ENCODE assay signal across 31 cellular contexts in the genomic region with DNA sequence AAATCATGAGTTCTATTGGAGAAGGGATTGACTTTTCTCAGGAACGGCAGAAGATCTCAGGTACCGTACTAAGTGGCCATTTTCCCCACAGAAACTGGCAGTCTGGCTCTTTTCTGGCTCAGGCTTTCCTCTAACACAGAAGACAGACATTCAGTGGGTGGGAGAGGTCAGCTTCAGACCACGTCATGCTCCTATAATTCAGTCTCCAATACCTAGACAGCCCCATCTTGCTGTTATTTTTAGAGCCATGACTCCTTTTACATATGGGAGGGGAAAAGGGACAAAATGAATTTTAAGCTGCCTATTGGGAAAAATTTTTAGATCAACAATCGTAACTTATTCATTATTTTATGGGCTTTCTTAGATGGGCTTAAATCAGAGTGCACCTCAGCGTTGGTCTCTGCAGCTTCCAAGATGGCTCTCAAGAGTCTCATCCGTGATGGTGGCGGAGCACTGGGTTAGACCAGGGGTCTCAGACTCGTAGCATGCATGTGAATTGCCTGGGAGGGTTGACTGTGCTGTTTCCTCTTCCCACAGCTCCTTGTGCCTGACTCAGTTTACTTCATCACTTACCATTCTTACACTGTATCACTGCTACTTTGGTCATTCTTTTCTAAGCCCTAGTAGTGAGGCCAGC.
A peak's percentile ranks its signal among the peaks of the same experiment; 100 is the strongest.
DNase-seq lines count a peak whose midpoint lies in the region; ATAC-seq and TF ChIP-seq lines count a peak whose summit lies in the region.
"Had no signal": no experiment of that assay in that cellular context is flagged by ENCODE, and none has a peak within 500 bp of the region (broad histone marks: within the 10 kb centered on the region; RNA-seq: fewer than 3 reads in every experiment).

No MANE protein-coding gene starts in this region.

- peaks cover 0 to 92% of the 10 kb centered on the region in 2 donors for H3K4me1 ChIP-seq in right atrium auricular region
- peaks cover 29% of the 10 kb centered on the region for H3K4me1 ChIP-seq in right cardiac atrium (ENCODE audit: control insufficient read depth, insufficient read depth, low read length)
- peaks cover 48% of the 10 kb centered on the region for H3K4me1 ChIP-seq in smooth muscle cell (ENCODE audit: low read depth)
- H3K4me1 ChIP-seq: BE2C, colonic mucosa, prostate gland had no signal

- H3K9ac ChIP-seq in smooth muscle cell (ENCODE audit: low read depth) = peak overlapping the region; percentile 85

- no peak overlapping the region for H2AFZ ChIP-seq in smooth muscle cell (ENCODE audit: low read depth)
- H2AFZ ChIP-seq: GM23338 had no signal

- ATAC-seq in right cardiac atrium = no peak
- ATAC-seq: activated CD4-positive, alpha-beta T cell treated with anti-CD3 and anti-CD28 coated beads for 36 hours; activated CD8-positive, alpha-beta T cell treated with anti-CD3 and anti-CD28 coated beads for 36 hours; effector memory CD8-positive, alpha-beta T cell; GM23338; stimulated activated effector memory CD8-positive, alpha-beta T cell treated with anti-CD3 and anti-CD28 coated beads, Interleukin-12 subunit alpha, Interleukin-12 subunit beta, amount 100 ng/mL, for 72 hours had no signal

- H3F3A ChIP-seq in smooth muscle cell (ENCODE audit: low read depth) = peaks cover 65% of the 10 kb centered on the region

- no peak for TF ChIP-seq POLR2A in erythroblast (IDR thresholded peaks at IDR 0.05; ENCODE audit: low read length)

- peaks cover 27% of the 10 kb centered on the region for H3K4me1 Mint-ChIP-seq in glutamatergic neuron (ENCODE audit: low read depth, unreplicated experiment)
- no peaks in the 10 kb centered on the region for H3K4me1 Mint-ChIP-seq in Calu3 (ENCODE audit: low read depth, unreplicated experiment)
- H3K4me1 Mint-ChIP-seq: stimulated activated effector memory CD8-positive, alpha-beta T cell treated with anti-CD3 and anti-CD28 coated beads, Interleukin-12 subunit alpha, Interleukin-12 subunit beta, amount 100 ng/mL, for 72 hours had no signal

- CTCF ChIA-PET in Calu3 (lab: Charles Lee) = interaction anchor here (1.4 kb wide), 1 partner anchor 10 kb away, joined by 3 read pairs; no protein-coding TSS in a partner anchor

- no peaks in the 10 kb centered on the region for H3K9me3 ChIP-seq in right atrium auricular region
- H3K9me3 ChIP-seq in right cardiac atrium (ENCODE audit: control insufficient read depth, low read length) = no peaks in the 10 kb centered on the region
- H3K9me3 ChIP-seq in smooth muscle cell (replicated peaks; ENCODE audit: low read depth) = no peaks in the 10 kb centered on the region
- H3K9me3 ChIP-seq: BE2C, colonic mucosa, prostate gland had no signal

- H3K9me3 Mint-ChIP-seq in glutamatergic neuron (ENCODE audit: unreplicated experiment) = peaks cover 17% of the 10 kb centered on the region
- no peaks in the 10 kb centered on the region for H3K9me3 Mint-ChIP-seq in Calu3 (ENCODE audit: low read depth, unreplicated experiment)
- H3K9me3 Mint-ChIP-seq: activated CD8-positive, alpha-beta T cell treated with anti-CD3 and anti-CD28 coated beads for 36 hours; activated T-helper 1 cell treated with anti-CD3 and anti-CD28 coated beads, Interleukin-12 subunit alpha, Interleukin-12 subunit beta, Interleukin-2, Interleukin-4 antibody, amounts not matched to agents 30 ng/mL and 10 ng/mL and 1 ng/mL, durations not matched to agents 14 hours and 24 hours and 36 hours; CD8-positive, alpha-beta memory T cell; effector memory CD8-positive, alpha-beta T cell; GM23338; memory B cell; stimulated activated effector memory CD8-positive, alpha-beta T cell treated with anti-CD3 and anti-CD28 coated beads, Interleukin-12 subunit alpha, Interleukin-12 subunit beta, amount 100 ng/mL, for 72 hours had no signal

- no peaks in the 10 kb centered on the region for H4K20me1 ChIP-seq in smooth muscle cell (ENCODE audit: low read depth)

- no peak for DNase-seq in right atrium auricular region (ENCODE audit: low spot score)
- no peak for DNase-seq in right cardiac atrium
- no peak for DNase-seq in glutamatergic neuron
- DNase-seq in smooth muscle cell (lab: John Stamatoyannopoulos, UW; ENCODE audit: unreplicated experiment) = no peak
- DNase-seq in Calu3 = no peak
- no peak for DNase-seq in erythroblast (lab: John Stamatoyannopoulos, UW)
- no peak for DNase-seq in caudate nucleus (lab: John Stamatoyannopoulos, UW)
- no peak for DNase-seq in T-helper 2 cell
- DNase-seq: activated CD4-positive, alpha-beta T cell treated with anti-CD3 and anti-CD28 coated beads for 36 hours; activated CD8-positive, alpha-beta memory T cell treated with anti-CD3 and anti-CD28 coated beads, Interleukin-2, amount 50 U/mL, for 48 hours; activated CD8-positive, alpha-beta T cell treated with anti-CD3 and anti-CD28 coated beads for 36 hours; activated naive CD4-positive, alpha-beta T cell treated with anti-CD3 and anti-CD28 coated beads, Interleukin-2, amount 50 U/mL, for 16 hours; amniotic stem cell; BE2C; CD8-positive, alpha-beta memory T cell; colonic mucosa; DMS 273 treated with DMSO at 0.1 percent for 48 hours; effector memory CD8-positive, alpha-beta T cell; EL; foreskin fibroblast; kidney glomerular epithelial cell; MV-4-11; NCI-H146; NCI-H446 treated with DMSO at 0.1 percent for 48 hours; NCI-H774; SIG-M5 had no signal

- no TSS peak for BruUV-seq in Calu3 (replicated peaks; lab: Mats Ljungman, UMichigan)

- 95% methylated on average over 8 of the region's 8 CpGs for WGBS in right cardiac atrium
- WGBS in smooth muscle cell (ENCODE audit: low lambda C conversion rate) = 80% methylated on average over 8 of the region's 8 CpGs

- peak overlapping the region; percentile 69 to 85 for H3K27ac ChIP-seq in right atrium auricular region
- H3K27ac ChIP-seq in right cardiac atrium (ENCODE audit: low read length) = no peak overlapping the region
- H3K27ac ChIP-seq in smooth muscle cell (ENCODE audit: low read depth) = peak overlapping the region; percentile 98
- no peak overlapping the region for H3K27ac ChIP-seq in caudate nucleus (ENCODE audit: low read depth, low read length)
- H3K27ac ChIP-seq: colonic mucosa had no signal

- H3K36me3 Mint-ChIP-seq in glutamatergic neuron (ENCODE audit: unreplicated experiment) (no peaks in the 10 kb centered on the region), Calu3 (ENCODE audit: insufficient read depth, unreplicated experiment) (peaks cover 6% of the 10 kb centered on the region)

- H3K27me3 ChIP-seq in right atrium auricular region (no peaks in the 10 kb centered on the region), right cardiac atrium (ENCODE audit: control insufficient read depth, insufficient read depth) (no peaks in the 10 kb centered on the region), smooth muscle cell (ENCODE audit: low read depth) (no peaks in the 10 kb centered on the region)
- H3K27me3 ChIP-seq: BE2C, colonic mucosa had no signal

- TF ChIP-seq CTCF in right atrium auricular region (IDR thresholded peaks at IDR 0.05) = no peak
- TF ChIP-seq CTCF in glutamatergic neuron (IDR thresholded peaks at IDR 0.05; ENCODE audit: partially characterized antibody, unreplicated experiment) = no peak
- no peak for TF ChIP-seq CTCF in smooth muscle cell (IDR thresholded peaks at IDR 0.05; ENCODE audit: borderline replicate concordance, insufficient read depth, poor library complexity, severe bottlenecking)
- TF ChIP-seq CTCF in Calu3 (IDR thresholded peaks at IDR 0.05; ENCODE audit: unreplicated experiment) = no peak

- H3K79me2 ChIP-seq in smooth muscle cell (ENCODE audit: low read depth) = peaks cover 23% of the 10 kb centered on the region

- H3K27me3 Mint-ChIP-seq in glutamatergic neuron (ENCODE audit: unreplicated experiment) (peaks cover 8% of the 10 kb centered on the region), Calu3 (ENCODE audit: unreplicated experiment) (no peaks in the 10 kb centered on the region)
- H3K27me3 Mint-ChIP-seq: activated CD4-positive, alpha-beta T cell treated with anti-CD3 and anti-CD28 coated beads for 36 hours; activated CD8-positive, alpha-beta T cell treated with anti-CD3 and anti-CD28 coated beads for 36 hours; effector memory CD8-positive, alpha-beta T cell; memory B cell had no signal

- intact Hi-C loops in right cardiac atrium (cut with DNase I) = no loop called here
- intact Hi-C loops in Calu3 (cut with micrococcal nuclease; ENCODE audit: unreplicated experiment) = no loop called here

- H3K36me3 ChIP-seq in right atrium auricular region = peaks cover 27% of the 10 kb centered on the region
- H3K36me3 ChIP-seq in smooth muscle cell (ENCODE audit: low read depth) = no peaks in the 10 kb centered on the region
- H3K36me3 ChIP-seq: BE2C, colonic mucosa, prostate gland had no signal

- H3K4me2 ChIP-seq in smooth muscle cell = peak overlapping the region; percentile 46
- H3K4me2 ChIP-seq: GM23338 had no signal

- H3K4me3 ChIP-seq in right atrium auricular region (no peak overlapping the region), right cardiac atrium (ENCODE audit: low read length) (no peak overlapping the region), smooth muscle cell (no peak overlapping the region)
- H3K4me3 ChIP-seq: colonic mucosa, GM23338, prostate gland had no signal

- H3K27ac Mint-ChIP-seq in glutamatergic neuron (ENCODE audit: unreplicated experiment) = peak overlapping the region; percentile 96
- H3K27ac Mint-ChIP-seq in Calu3 (ENCODE audit: unreplicated experiment) = no peak overlapping the region
- H3K27ac Mint-ChIP-seq: activated CD4-positive, alpha-beta T cell treated with anti-CD3 and anti-CD28 coated beads for 36 hours; activated CD8-positive, alpha-beta T cell treated with anti-CD3 and anti-CD28 coated beads for 36 hours; activated T-helper 1 cell treated with anti-CD3 and anti-CD28 coated beads, Interleukin-12 subunit alpha, Interleukin-12 subunit beta, Interleukin-2, Interleukin-4 antibody, amounts not matched to agents 30 ng/mL and 10 ng/mL and 1 ng/mL, durations not matched to agents 14 hours and 24 hours and 36 hours; effector memory CD8-positive, alpha-beta T cell; GM23338; memory B cell; stimulated activated effector memory CD8-positive, alpha-beta T cell treated with anti-CD3 and anti-CD28 coated beads, Interleukin-12 subunit alpha, Interleukin-12 subunit beta, amount 100 ng/mL, for 72 hours had no signal

- H3K4me3 Mint-ChIP-seq in glutamatergic neuron (ENCODE audit: unreplicated experiment) (no peak overlapping the region), Calu3 (ENCODE audit: low read depth, unreplicated experiment) (no peak overlapping the region)
- H3K4me3 Mint-ChIP-seq: activated CD4-positive, alpha-beta T cell treated with anti-CD3 and anti-CD28 coated beads for 36 hours; activated CD8-positive, alpha-beta T cell treated with anti-CD3 and anti-CD28 coated beads for 36 hours; activated T-helper 1 cell treated with anti-CD3 and anti-CD28 coated beads, Interleukin-12 subunit alpha, Interleukin-12 subunit beta, Interleukin-2, Interleukin-4 antibody, amounts not matched to agents 30 ng/mL and 10 ng/mL and 1 ng/mL, durations not matched to agents 14 hours and 24 hours and 36 hours; CD8-positive, alpha-beta memory T cell; effector memory CD8-positive, alpha-beta T cell; GM23338; memory B cell; stimulated activated effector memory CD8-positive, alpha-beta T cell treated with anti-CD3 and anti-CD28 coated beads, Interleukin-12 subunit alpha, Interleukin-12 subunit beta, amount 100 ng/mL, for 72 hours had no signal

Comparison
In these comparisons a context has a peak if more than half of its experiments do, and no peak if none do; other contexts are left out.
1. H3K27ac ChIP-seq: peak in right atrium auricular region (2 of 2) and smooth muscle cell (single experiment); none in right cardiac atrium (single experiment) and caudate nucleus (single experiment).